Comparison of ENCODE assay signal across 8 cellular contexts in the genomic region with DNA sequence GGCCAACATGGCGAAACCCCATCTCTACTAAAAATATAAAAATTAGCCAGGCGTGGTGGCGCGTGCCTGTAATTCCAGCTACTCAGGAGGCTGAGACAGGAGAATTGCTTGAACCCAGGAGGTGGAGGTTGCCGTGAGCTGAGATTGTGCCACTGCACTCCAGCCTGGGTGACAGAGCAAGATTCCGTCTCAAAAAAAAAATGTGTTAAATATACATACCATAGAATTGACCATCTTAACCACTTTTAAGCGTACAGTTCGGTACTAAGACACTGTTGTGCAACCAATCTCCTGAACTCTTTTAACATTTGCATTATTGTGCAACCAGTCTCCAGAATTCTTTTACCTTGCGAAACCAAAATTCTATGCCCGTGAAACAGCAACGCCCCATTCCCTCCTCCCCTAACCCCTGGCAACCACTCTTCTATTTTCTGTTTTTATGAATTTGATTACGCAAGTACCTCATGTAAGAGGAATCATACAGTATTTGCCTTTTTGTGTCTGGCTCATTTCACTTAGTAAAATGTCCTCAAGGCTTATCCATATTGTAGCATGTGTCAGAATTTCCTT. TPM values are rescaled to one million over a fixed set of nuclear protein-coding genes. Genes with fewer than 3 reads are reported as not detected.
DNase-seq lines count a peak whose midpoint lies in the region; TF ChIP-seq lines count a peak whose summit lies in the region.
"Not testable (repeated sequence)": the region's sequence is repeated elsewhere in the genome, so short reads cannot be mapped to it uniquely, and the experiment has no call there.

No MANE protein-coding gene starts in this region.

- H4K20me1 ChIP-seq in PC-9 (ENCODE audit: insufficient read depth); osteoblast (ENCODE audit: insufficient read depth, low read length): not testable (repeated sequence)

- DNase-seq in CD1c-positive myeloid dendritic cell (ENCODE audit: extremely low spot score) (peak; percentile 91), KBM-7 (peak; percentile 91), PC-9 (peak; percentile 85 to 100), astrocyte of the cerebellum (ENCODE audit: low read depth) (peak; percentile 91), immature natural killer cell (peak in 2 of 3 donors; percentile 15 to 34), osteoblast (ENCODE audit: insufficient read length, low spot score, missing footprints) (peak; percentile 91)
- DNase-seq in esophagus muscularis mucosa (ENCODE audit: extremely low spot score); transverse colon: not testable (repeated sequence)

- POLR2A ChIA-PET in PC-9 (lab: Charles Lee; ENCODE audit: unreplicated experiment): not testable (repeated sequence)

- intact Hi-C loops in PC-9 (cut with micrococcal nuclease; ENCODE audit: unreplicated experiment): loop anchor here (1.0 to 2.0 kb wide), 3 partner anchors 12 to 112 kb away; no protein-coding TSS in a partner anchor
- intact Hi-C loops in esophagus muscularis mucosa (cut with DNase I); transverse colon (cut with DNase I; ENCODE audit: low total_unique reads): not testable (repeated sequence)

- H3K79me2 ChIP-seq in PC-9 (ENCODE audit: low read depth) (peaks cover 57% of the 10 kb centered on the region), osteoblast (ENCODE audit: insufficient read depth, low read length) (peaks cover 44% of the 10 kb centered on the region)

- TF ChIP-seq POLR2A in esophagus muscularis mucosa (IDR thresholded peaks at IDR 0.05; ENCODE audit: low read depth); transverse colon (IDR thresholded peaks at IDR 0.05): not testable (repeated sequence)

- H3K4me3 Mint-ChIP-seq in immature natural killer cell: peak overlapping the region in 1 of 5 donors; percentile 12

- not testable (repeated sequence) for H3K9me2 ChIP-seq in PC-9 (ENCODE audit: insufficient read depth)

- H3K4me2 ChIP-seq in PC-9: peak overlapping the region; percentile 83
- H3K4me2 ChIP-seq in osteoblast (ENCODE audit: insufficient read depth, low read length): peak overlapping the region; percentile 47

- BruUV-seq in PC-9 (replicated peaks; lab: Mats Ljungman, UMichigan): not testable (repeated sequence)

- H3K36me3 ChIP-seq in PC-9 (ENCODE audit: low read depth); esophagus muscularis mucosa; transverse colon: not testable (repeated sequence)
- peaks cover 24% of the 10 kb centered on the region for H3K36me3 ChIP-seq in osteoblast (ENCODE audit: insufficient read depth, low read length)

- 73% methylated on average over 12 of the region's 12 CpGs for WGBS in esophagus muscularis mucosa
- WGBS in transverse colon (ENCODE audit: low coverage in 1 of 2), 2 donors: 87 to 96% methylated on average over 9 to 12 of the region's 12 CpGs

- not testable (repeated sequence) for TF ChIP-seq EP300 in esophagus muscularis mucosa (IDR thresholded peaks at IDR 0.05); transverse colon (IDR thresholded peaks at IDR 0.05; ENCODE audit: low read depth)

- H3F3A ChIP-seq in PC-9 (ENCODE audit: insufficient read depth, low read depth): peaks cover 86% of the 10 kb centered on the region

- not testable (repeated sequence) for H3K9me3 Mint-ChIP-seq in immature natural killer cell

- CTCF ChIA-PET in PC-9 (lab: Charles Lee): interaction anchor here (0.6 to 0.7 kb wide), 2 partner anchors 45 to 217 kb away, joined by 3 to 7 read pairs; no protein-coding TSS in a partner anchor

- not testable (repeated sequence) for H3K9me3 ChIP-seq in PC-9 (ENCODE audit: insufficient read depth, low read depth); esophagus muscularis mucosa; osteoblast (ENCODE audit: low read depth, low read length); transverse colon

- peak overlapping the region in 2 of 6 donors; percentile 19 to 49 for H3K27ac Mint-ChIP-seq in immature natural killer cell

- not testable (repeated sequence) for H2AFZ ChIP-seq in PC-9; osteoblast (ENCODE audit: low read length)

- peak overlapping the region; percentile 36; the same call in 1 of the 2 replicates for H3K4me3 ChIP-seq in PC-9
- H3K4me3 ChIP-seq in astrocyte of the cerebellum (ENCODE audit: low read depth, low read length); esophagus muscularis mucosa; osteoblast (ENCODE audit: insufficient read depth, low read length); transverse colon: not testable (repeated sequence)

- H3K36me3 Mint-ChIP-seq in immature natural killer cell: not testable (repeated sequence)

- in situ Hi-C loops in KBM-7 (cut with MboI; ENCODE audit: low pct_unique_long_range_greater_than_20kb, low sequenced_read_pairs); astrocyte of the cerebellum (cut with HindIII; ENCODE audit: low sequenced_read_pairs); transverse colon (cut with MboI; ENCODE audit: low pct_ligation_motif_present in 1 of 4, low pct_unique_long_range_greater_than_20kb in 1 of 4, low sequenced_read_pairs in 3 of 4): not testable (repeated sequence)

- H3K4me1 Mint-ChIP-seq in immature natural killer cell: peaks cover 12 to 15% of the 10 kb centered on the region in 2 donors

- not testable (repeated sequence) for H3K27me3 Mint-ChIP-seq in immature natural killer cell (ENCODE audit: low read depth in 3 of 3)

- H3K4me1 ChIP-seq in PC-9 (replicated peaks; ENCODE audit: insufficient read depth): peaks cover 95% of the 10 kb centered on the region
- H3K4me1 ChIP-seq in esophagus muscularis mucosa: peaks cover 27 to 85% (median 77%) of the 10 kb centered on the region in 4 donors
- peaks cover 75% of the 10 kb centered on the region for H3K4me1 ChIP-seq in osteoblast (ENCODE audit: insufficient read depth, low read length)
- peaks cover 16 to 47% (median 32%) of the 10 kb centered on the region in 4 donors for H3K4me1 ChIP-seq in transverse colon

- TF ChIP-seq CTCF in PC-9 (conservative IDR thresholded peaks at IDR 0.05); astrocyte of the cerebellum (IDR thresholded peaks at IDR 0.05; ENCODE audit: low read depth, low read length, missing control alignments); esophagus muscularis mucosa (IDR thresholded peaks at IDR 0.05); osteoblast (IDR thresholded peaks at IDR 0.05; ENCODE audit: extremely low read depth, low read depth, low read length); transverse colon (IDR thresholded peaks at IDR 0.05): not testable (repeated sequence)

- H3K27me3 ChIP-seq in PC-9 (ENCODE audit: insufficient read depth, low read depth); esophagus muscularis mucosa; osteoblast (ENCODE audit: insufficient read depth, low read length); transverse colon: not testable (repeated sequence)

- H3K27ac ChIP-seq in PC-9 (peak overlapping the region; percentile 93), esophagus muscularis mucosa (replicated peaks in 1 of 4) (peak overlapping the region; percentile 69 to 83 (median 76)), osteoblast (ENCODE audit: low read depth, low read length) (peak overlapping the region; percentile 87), transverse colon (peak overlapping the region; percentile 72 to 78 (median 76))

RNA-seq across cellular contexts. Expression of a gene that starts 26.1 kb away (rescaled TPM):
- total RNA-seq in PC-9 (2021): 66.8 and 80.9 TPM in 2 replicates
- 10 to 100 TPM; 17.1 to 38.0 (median 24.8) TPM for total RNA-seq in esophagus muscularis mucosa
- 10 to 100 TPM in 1 of 3 donors, 1 to 10 TPM in 2; 7.1 to 11.7 (median 9.6) TPM for polyA plus RNA-seq in immature natural killer cell
- total RNA-seq in osteoblast: 41.0 and 44.5 TPM in 2 replicates
- 100 to 1,000 TPM in 1 of 4 donors, 10 to 100 TPM in 3; 40.2 to 212 (median 51.2) TPM for total RNA-seq in transverse colon

RNA-seq across cellular contexts. Expression of a gene that starts 51.5 kb away (rescaled TPM):
- total RNA-seq in PC-9 (2021) (127 and 163 TPM in 2 replicates), esophagus muscularis mucosa (10 to 100 TPM; 61.9 to 89.5 (median 74.2) TPM), osteoblast (136 and 185 TPM in 2 replicates), transverse colon (10 to 100 TPM; 14.5 to 40.1 (median 26.8) TPM)
- polyA plus RNA-seq in immature natural killer cell: 10 to 100 TPM; 18.6 to 38.1 (median 27.4) TPM
